8 cellular contexts compared by ENCODE assay signal in genomic region chr6:30884521-30885480, GRCh38. TPM values are rescaled to one million over a fixed set of nuclear protein-coding genes. Genes with fewer than 3 reads are reported as not detected.
A peak's percentile ranks its signal among the peaks of the same experiment; 100 is the strongest.
DNase-seq lines count a peak whose midpoint lies in the region; ATAC-seq and TF ChIP-seq lines count a peak whose summit lies in the region.

No MANE protein-coding gene starts in this region.

- peaks cover 23% of the 10 kb centered on the region for H3K4me1 Mint-ChIP-seq in CD14-positive monocyte
- H3K4me1 Mint-ChIP-seq in T-helper 2 cell treated with Interferon-gamma antibody and Interleukin-4, amounts not matched to agents 5 μg/mL and 100 μg/mL, for 36 hours (ENCODE audit: low read depth), result peaks cover 17% of the 10 kb centered on the region

- no peak for DNase-seq in CD14-positive monocyte (ENCODE audit: low spot score)
- no peak for DNase-seq in HFF-Myc (ENCODE audit: extremely low read depth, low read depth)
- DNase-seq in T-helper 2 cell treated with Interferon-gamma antibody and Interleukin-4, amounts not matched to agents 5 μg/mL and 100 μg/mL, for 36 hours (ENCODE audit: low spot score), result peak; percentile 45
- DNase-seq in left lung, result peak in 1 of 2 donors; percentile 47
- DNase-seq in stimulated activated CD4-positive, alpha-beta T cell treated with anti-CD3 and anti-CD28 coated beads, Interleukin-4, amount 100 ng/mL, for 24 hours, result peak; percentile 33
- no peak for DNase-seq in DMS153 (lab: John Stamatoyannopoulos, UW)
- DNase-seq in NCI-H1436 (lab: John Stamatoyannopoulos, UW), result no peak

- no peaks in the 10 kb centered on the region for H3K9me3 ChIP-seq in left lung

- peaks cover 34 to 61% (median 40%) of the 10 kb centered on the region in 3 donors for H3K27me3 Mint-ChIP-seq in CD14-positive monocyte (ENCODE audit: low read depth in 3 of 3)
- peaks cover 2% of the 10 kb centered on the region for H3K27me3 Mint-ChIP-seq in T-helper 2 cell treated with Interferon-gamma antibody and Interleukin-4, amounts not matched to agents 5 μg/mL and 100 μg/mL, for 36 hours (ENCODE audit: low read depth)

- H3K27ac ChIP-seq in cingulate gyrus (ENCODE audit: low read depth, low read length) (peak overlapping the region; percentile 97), left lung (peak overlapping the region; percentile 71 to 75)

- H3K4me1 ChIP-seq in left lung, result peaks cover 29 to 36% of the 10 kb centered on the region in 2 donors

- TF ChIP-seq CTCF in CD14-positive monocyte (IDR thresholded peaks at IDR 0.05), result no peak
- no peak for TF ChIP-seq CTCF in HFF-Myc (IDR thresholded peaks at IDR 0.05; ENCODE audit: low read depth, low read length, missing control alignments)
- TF ChIP-seq CTCF in left lung (IDR thresholded peaks at IDR 0.05), result no peak

- peaks cover 0 to 5% of the 10 kb centered on the region in 2 donors for H3K36me3 Mint-ChIP-seq in CD14-positive monocyte
- no peaks in the 10 kb centered on the region for H3K36me3 Mint-ChIP-seq in T-helper 2 cell treated with Interferon-gamma antibody and Interleukin-4, amounts not matched to agents 5 μg/mL and 100 μg/mL, for 36 hours (ENCODE audit: low read depth)

- peaks cover 0 to 50% of the 10 kb centered on the region in 2 donors for H3K27me3 ChIP-seq in left lung

- peak; percentile 26 for ATAC-seq in left lung

- H3K36me3 ChIP-seq in left lung, result peaks cover 0 to 9% of the 10 kb centered on the region in 2 donors

- H3K27ac Mint-ChIP-seq in CD14-positive monocyte, result peak overlapping the region in 1 of 7 donors; percentile 37
- peak overlapping the region; percentile 27 for H3K27ac Mint-ChIP-seq in T-helper 2 cell treated with Interferon-gamma antibody and Interleukin-4, amounts not matched to agents 5 μg/mL and 100 μg/mL, for 36 hours

- H3K4me3 ChIP-seq in HFF-Myc (replicated peaks; ENCODE audit: low read depth, low read length) (peak overlapping the region; percentile 59), left lung (peak overlapping the region; percentile 60)

- peaks cover 0 to 5% (median 0%) of the 10 kb centered on the region in 7 donors for H3K9me3 Mint-ChIP-seq in CD14-positive monocyte
- H3K9me3 Mint-ChIP-seq in T-helper 2 cell treated with Interferon-gamma antibody and Interleukin-4, amounts not matched to agents 5 μg/mL and 100 μg/mL, for 36 hours, result no peaks in the 10 kb centered on the region

- intact Hi-C loops in CD14-positive monocyte (cut with micrococcal nuclease), result loop anchor here in 1 of 2 donors (5.0 kb wide), 1 partner anchor 42 kb away; no protein-coding TSS in a partner anchor
- intact Hi-C loops in left lung (cut with DNase I), result no loop called here

- peak overlapping the region; percentile 80 to 86 for H3K4me3 Mint-ChIP-seq in CD14-positive monocyte
- H3K4me3 Mint-ChIP-seq in T-helper 2 cell treated with Interferon-gamma antibody and Interleukin-4, amounts not matched to agents 5 μg/mL and 100 μg/mL, for 36 hours, result peak overlapping the region; percentile 60

RNA-seq across cellular contexts. Expression of gene DDR1, which starts 0.5 kb away (rescaled TPM):
- under 1 TPM; 0.39 to 0.51 TPM for polyA plus RNA-seq in CD14-positive monocyte
- total RNA-seq in left lung, result 100 to 1,000 TPM in 1 of 2 donors, 10 to 100 TPM in 1; 77.9 to 148 TPM

RNA-seq across cellular contexts. Expression of gene GTF2H4, which starts 23.2 kb away (rescaled TPM):
- 1 to 10 TPM; 3.6 to 6.0 TPM for polyA plus RNA-seq in CD14-positive monocyte
- 10 to 100 TPM; 29.5 to 34.2 TPM for total RNA-seq in left lung

RNA-seq across cellular contexts. Expression of gene VARS2, which starts 29.2 kb away (rescaled TPM):
- polyA plus RNA-seq in CD14-positive monocyte, result 1 to 10 TPM; 7.6 to 8.1 TPM
- total RNA-seq in left lung, result 10 to 100 TPM; 34.0 to 40.3 TPM

RNA-seq across cellular contexts. Expression of gene SFTA2, which starts 47.2 kb away (rescaled TPM):
- not detected for polyA plus RNA-seq in CD14-positive monocyte
- total RNA-seq in left lung, result 100 to 1,000 TPM; 213 to 384 TPM

RNA-seq across cellular contexts. Expression of gene MUCL3, which starts 56.0 kb away (rescaled TPM):
- not detected for polyA plus RNA-seq in CD14-positive monocyte
- total RNA-seq in left lung, result 1 to 10 TPM; 2.5 to 4.0 TPM

Comparison
In these comparisons a context has a peak if more than half of its experiments do, and no peak if none do; other contexts are left out.
1. DNase-seq: peak in T-helper 2 cell treated with Interferon-gamma antibody and Interleukin-4, amounts not matched to agents 5 μg/mL and 100 μg/mL, for 36 hours (single experiment) and stimulated activated CD4-positive, alpha-beta T cell treated with anti-CD3 and anti-CD28 coated beads, Interleukin-4, amount 100 ng/mL, for 24 hours (single experiment); none in CD14-positive monocyte (single experiment), HFF-Myc (single experiment), DMS153 (single experiment) and NCI-H1436 (single experiment).